Comparison of ENCODE assay signal across 1 cellular context in the genomic region with DNA sequence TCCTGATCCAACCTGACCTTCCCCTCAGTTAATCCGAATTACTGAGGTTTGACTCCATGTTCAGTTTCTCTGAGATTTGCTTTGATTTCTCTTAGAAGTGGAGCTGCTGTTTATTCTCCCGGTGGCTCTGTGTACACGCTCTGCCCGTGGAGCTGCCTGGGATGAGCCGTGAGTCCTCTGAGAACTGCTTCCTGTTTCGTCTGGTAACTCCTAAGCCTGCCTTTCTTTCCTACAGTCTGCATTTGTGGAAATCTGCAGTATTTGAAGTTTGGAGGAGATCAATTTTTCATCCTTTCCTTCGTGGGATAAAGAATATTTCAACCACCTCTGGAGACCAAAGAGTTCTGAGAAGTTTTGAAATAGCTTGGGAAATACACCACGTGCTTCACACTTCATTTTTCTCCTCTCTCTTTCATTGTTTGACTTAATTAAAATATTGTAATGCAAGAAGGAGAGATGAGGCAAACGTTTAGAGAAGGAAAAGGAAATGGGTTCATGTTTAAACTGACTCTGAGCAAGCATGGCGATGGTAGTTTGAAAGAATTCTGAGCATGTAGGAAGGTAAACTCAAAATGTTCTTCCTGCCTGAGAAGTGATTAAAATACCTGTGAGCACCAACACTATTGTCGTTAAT.
TF ChIP-seq lines count a peak whose summit lies in the region.

No MANE protein-coding gene starts in this region.

TF ChIP-seq in HepG2, 621 proteins besides CTCF, POLR2A, EP300 and RAD21 (continued from another document and continues in another):
- TF ChIP-seq, protein P1, sequence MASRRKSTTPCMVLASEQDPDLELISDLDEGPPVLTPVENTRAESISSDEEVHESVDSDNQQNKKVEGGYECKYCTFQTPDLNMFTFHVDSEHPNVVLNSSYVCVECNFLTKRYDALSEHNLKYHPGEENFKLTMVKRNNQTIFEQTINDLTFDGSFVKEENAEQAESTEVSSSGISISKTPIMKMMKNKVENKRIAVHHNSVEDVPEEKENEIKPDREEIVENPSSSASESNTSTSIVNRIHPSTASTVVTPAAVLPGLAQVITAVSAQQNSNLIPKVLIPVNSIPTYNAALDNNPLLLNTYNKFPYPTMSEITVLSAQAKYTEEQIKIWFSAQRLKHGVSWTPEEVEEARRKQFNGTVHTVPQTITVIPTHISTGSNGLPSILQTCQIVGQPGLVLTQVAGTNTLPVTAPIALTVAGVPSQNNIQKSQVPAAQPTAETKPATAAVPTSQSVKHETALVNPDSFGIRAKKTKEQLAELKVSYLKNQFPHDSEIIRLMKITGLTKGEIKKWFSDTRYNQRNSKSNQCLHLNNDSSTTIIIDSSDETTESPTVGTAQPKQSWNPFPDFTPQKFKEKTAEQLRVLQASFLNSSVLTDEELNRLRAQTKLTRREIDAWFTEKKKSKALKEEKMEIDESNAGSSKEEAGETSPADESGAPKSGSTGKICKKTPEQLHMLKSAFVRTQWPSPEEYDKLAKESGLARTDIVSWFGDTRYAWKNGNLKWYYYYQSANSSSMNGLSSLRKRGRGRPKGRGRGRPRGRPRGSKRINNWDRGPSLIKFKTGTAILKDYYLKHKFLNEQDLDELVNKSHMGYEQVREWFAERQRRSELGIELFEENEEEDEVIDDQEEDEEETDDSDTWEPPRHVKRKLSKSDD (CRISPR knock-in tag; IDR thresholded peaks at IDR 0.05; ENCODE audit: low read depth), result no peak
- TF ChIP-seq, protein P2, sequence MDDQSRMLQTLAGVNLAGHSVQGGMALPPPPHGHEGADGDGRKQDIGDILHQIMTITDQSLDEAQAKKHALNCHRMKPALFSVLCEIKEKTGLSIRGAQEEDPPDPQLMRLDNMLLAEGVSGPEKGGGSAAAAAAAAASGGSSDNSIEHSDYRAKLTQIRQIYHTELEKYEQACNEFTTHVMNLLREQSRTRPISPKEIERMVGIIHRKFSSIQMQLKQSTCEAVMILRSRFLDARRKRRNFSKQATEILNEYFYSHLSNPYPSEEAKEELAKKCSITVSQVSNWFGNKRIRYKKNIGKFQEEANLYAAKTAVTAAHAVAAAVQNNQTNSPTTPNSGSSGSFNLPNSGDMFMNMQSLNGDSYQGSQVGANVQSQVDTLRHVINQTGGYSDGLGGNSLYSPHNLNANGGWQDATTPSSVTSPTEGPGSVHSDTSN (CRISPR knock-in tag; IDR thresholded peaks at IDR 0.05; ENCODE audit: borderline replicate concordance), result no peak
- TF ChIP-seq ASH2L (IDR thresholded peaks at IDR 0.05; ENCODE audit: insufficient read length, low read depth, low read length), result peak; percentile 11
- no peak for TF ChIP-seq SRY (CRISPR knock-in tag; IDR thresholded peaks at IDR 0.05)
- no peak for TF ChIP-seq KLF12 (CRISPR knock-in tag; IDR thresholded peaks at IDR 0.05; ENCODE audit: borderline replicate concordance)
- TF ChIP-seq, protein P3, sequence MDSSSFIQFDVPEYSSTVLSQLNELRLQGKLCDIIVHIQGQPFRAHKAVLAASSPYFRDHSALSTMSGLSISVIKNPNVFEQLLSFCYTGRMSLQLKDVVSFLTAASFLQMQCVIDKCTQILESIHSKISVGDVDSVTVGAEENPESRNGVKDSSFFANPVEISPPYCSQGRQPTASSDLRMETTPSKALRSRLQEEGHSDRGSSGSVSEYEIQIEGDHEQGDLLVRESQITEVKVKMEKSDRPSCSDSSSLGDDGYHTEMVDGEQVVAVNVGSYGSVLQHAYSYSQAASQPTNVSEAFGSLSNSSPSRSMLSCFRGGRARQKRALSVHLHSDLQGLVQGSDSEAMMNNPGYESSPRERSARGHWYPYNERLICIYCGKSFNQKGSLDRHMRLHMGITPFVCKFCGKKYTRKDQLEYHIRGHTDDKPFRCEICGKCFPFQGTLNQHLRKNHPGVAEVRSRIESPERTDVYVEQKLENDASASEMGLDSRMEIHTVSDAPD (CRISPR knock-in tag; IDR thresholded peaks at IDR 0.05), result no peak
- TF ChIP-seq, protein P4, sequence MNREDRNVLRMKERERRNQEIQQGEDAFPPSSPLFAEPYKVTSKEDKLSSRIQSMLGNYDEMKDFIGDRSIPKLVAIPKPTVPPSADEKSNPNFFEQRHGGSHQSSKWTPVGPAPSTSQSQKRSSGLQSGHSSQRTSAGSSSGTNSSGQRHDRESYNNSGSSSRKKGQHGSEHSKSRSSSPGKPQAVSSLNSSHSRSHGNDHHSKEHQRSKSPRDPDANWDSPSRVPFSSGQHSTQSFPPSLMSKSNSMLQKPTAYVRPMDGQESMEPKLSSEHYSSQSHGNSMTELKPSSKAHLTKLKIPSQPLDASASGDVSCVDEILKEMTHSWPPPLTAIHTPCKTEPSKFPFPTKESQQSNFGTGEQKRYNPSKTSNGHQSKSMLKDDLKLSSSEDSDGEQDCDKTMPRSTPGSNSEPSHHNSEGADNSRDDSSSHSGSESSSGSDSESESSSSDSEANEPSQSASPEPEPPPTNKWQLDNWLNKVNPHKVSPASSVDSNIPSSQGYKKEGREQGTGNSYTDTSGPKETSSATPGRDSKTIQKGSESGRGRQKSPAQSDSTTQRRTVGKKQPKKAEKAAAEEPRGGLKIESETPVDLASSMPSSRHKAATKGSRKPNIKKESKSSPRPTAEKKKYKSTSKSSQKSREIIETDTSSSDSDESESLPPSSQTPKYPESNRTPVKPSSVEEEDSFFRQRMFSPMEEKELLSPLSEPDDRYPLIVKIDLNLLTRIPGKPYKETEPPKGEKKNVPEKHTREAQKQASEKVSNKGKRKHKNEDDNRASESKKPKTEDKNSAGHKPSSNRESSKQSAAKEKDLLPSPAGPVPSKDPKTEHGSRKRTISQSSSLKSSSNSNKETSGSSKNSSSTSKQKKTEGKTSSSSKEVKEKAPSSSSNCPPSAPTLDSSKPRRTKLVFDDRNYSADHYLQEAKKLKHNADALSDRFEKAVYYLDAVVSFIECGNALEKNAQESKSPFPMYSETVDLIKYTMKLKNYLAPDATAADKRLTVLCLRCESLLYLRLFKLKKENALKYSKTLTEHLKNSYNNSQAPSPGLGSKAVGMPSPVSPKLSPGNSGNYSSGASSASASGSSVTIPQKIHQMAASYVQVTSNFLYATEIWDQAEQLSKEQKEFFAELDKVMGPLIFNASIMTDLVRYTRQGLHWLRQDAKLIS (CRISPR knock-in tag; IDR thresholded peaks at IDR 0.05), result no peak
- TF ChIP-seq, protein P5, sequence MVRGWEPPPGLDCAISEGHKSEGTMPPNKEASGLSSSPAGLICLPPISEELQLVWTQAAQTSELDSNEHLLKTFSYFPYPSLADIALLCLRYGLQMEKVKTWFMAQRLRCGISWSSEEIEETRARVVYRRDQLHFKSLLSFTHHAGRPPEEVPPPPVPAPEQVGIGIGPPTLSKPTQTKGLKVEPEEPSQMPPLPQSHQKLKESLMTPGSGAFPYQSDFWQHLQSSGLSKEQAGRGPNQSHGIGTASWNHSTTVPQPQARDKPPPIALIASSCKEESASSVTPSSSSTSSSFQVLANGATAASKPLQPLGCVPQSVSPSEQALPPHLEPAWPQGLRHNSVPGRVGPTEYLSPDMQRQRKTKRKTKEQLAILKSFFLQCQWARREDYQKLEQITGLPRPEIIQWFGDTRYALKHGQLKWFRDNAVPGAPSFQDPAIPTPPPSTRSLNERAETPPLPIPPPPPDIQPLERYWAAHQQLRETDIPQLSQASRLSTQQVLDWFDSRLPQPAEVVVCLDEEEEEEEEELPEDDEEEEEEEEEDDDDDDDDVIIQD (CRISPR knock-in tag; IDR thresholded peaks at IDR 0.05; ENCODE audit: low read depth), result no peak
- TF ChIP-seq MAZ (IDR thresholded peaks at IDR 0.05; ENCODE audit: borderline replicate concordance, low read depth, low read length), result no peak
- TF ChIP-seq MAZ (CRISPR knock-in tag; IDR thresholded peaks at IDR 0.05; ENCODE audit: low read depth), result no peak
- TF ChIP-seq KDM2A (CRISPR knock-in tag; IDR thresholded peaks at IDR 0.05; ENCODE audit: borderline replicate concordance, low read depth), result no peak
- peak; percentile 48; the same call in 1 of the 2 replicates for TF ChIP-seq BCL6 (CRISPR knock-in tag; IDR thresholded peaks at IDR 0.05)
- TF ChIP-seq RXRA (CRISPR knock-in tag; IDR thresholded peaks at IDR 0.05), result no peak
- TF ChIP-seq FOXJ3 (CRISPR knock-in tag; IDR thresholded peaks at IDR 0.05; ENCODE audit: borderline replicate concordance), result no peak
- no peak for TF ChIP-seq FOXK1 (CRISPR knock-in tag; IDR thresholded peaks at IDR 0.05; ENCODE audit: borderline replicate concordance, low read depth)
- TF ChIP-seq KDM5A (IDR thresholded peaks at IDR 0.05; ENCODE audit: borderline replicate concordance, low read length), result no peak
- TF ChIP-seq, protein P6, sequence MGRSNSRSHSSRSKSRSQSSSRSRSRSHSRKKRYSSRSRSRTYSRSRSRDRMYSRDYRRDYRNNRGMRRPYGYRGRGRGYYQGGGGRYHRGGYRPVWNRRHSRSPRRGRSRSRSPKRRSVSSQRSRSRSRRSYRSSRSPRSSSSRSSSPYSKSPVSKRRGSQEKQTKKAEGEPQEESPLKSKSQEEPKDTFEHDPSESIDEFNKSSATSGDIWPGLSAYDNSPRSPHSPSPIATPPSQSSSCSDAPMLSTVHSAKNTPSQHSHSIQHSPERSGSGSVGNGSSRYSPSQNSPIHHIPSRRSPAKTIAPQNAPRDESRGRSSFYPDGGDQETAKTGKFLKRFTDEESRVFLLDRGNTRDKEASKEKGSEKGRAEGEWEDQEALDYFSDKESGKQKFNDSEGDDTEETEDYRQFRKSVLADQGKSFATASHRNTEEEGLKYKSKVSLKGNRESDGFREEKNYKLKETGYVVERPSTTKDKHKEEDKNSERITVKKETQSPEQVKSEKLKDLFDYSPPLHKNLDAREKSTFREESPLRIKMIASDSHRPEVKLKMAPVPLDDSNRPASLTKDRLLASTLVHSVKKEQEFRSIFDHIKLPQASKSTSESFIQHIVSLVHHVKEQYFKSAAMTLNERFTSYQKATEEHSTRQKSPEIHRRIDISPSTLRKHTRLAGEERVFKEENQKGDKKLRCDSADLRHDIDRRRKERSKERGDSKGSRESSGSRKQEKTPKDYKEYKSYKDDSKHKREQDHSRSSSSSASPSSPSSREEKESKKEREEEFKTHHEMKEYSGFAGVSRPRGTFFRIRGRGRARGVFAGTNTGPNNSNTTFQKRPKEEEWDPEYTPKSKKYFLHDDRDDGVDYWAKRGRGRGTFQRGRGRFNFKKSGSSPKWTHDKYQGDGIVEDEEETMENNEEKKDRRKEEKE (IDR thresholded peaks at IDR 0.05), result no peak
- TF ChIP-seq NFE2L1 (CRISPR knock-in tag; IDR thresholded peaks at IDR 0.05; ENCODE audit: borderline replicate concordance), result no peak
- TF ChIP-seq, protein P7, sequence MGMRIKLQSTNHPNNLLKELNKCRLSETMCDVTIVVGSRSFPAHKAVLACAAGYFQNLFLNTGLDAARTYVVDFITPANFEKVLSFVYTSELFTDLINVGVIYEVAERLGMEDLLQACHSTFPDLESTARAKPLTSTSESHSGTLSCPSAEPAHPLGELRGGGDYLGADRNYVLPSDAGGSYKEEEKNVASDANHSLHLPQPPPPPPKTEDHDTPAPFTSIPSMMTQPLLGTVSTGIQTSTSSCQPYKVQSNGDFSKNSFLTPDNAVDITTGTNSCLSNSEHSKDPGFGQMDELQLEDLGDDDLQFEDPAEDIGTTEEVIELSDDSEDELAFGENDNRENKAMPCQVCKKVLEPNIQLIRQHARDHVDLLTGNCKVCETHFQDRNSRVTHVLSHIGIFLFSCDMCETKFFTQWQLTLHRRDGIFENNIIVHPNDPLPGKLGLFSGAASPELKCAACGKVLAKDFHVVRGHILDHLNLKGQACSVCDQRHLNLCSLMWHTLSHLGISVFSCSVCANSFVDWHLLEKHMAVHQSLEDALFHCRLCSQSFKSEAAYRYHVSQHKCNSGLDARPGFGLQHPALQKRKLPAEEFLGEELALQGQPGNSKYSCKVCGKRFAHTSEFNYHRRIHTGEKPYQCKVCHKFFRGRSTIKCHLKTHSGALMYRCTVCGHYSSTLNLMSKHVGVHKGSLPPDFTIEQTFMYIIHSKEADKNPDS (CRISPR knock-in tag; IDR thresholded peaks at IDR 0.05), result no peak
- 0 out of 2 replicates have a peak, but pooled peaks have one; percentile 46 for TF ChIP-seq KMT2A (CRISPR knock-in tag; IDR thresholded peaks at IDR 0.05)
- TF ChIP-seq CREB1 (IDR thresholded peaks at IDR 0.05), result no peak
- no peak for TF ChIP-seq CREB1 (CRISPR knock-in tag; IDR thresholded peaks at IDR 0.05)
- no peak for TF ChIP-seq NFE2 (CRISPR knock-in tag; IDR thresholded peaks at IDR 0.05)
- TF ChIP-seq FOXP1 (IDR thresholded peaks at IDR 0.05), result no peak
- peak; percentile 15; the same call in 1 of the 2 replicates for TF ChIP-seq FOXP1 (CRISPR knock-in tag; IDR thresholded peaks at IDR 0.05)
- TF ChIP-seq HMG20B (CRISPR knock-in tag; conservative IDR thresholded peaks at IDR 0.05), result 0 out of 2 replicates have a peak, but pooled peaks have one; percentile 15
- no peak for TF ChIP-seq ZNF335 (CRISPR knock-in tag; IDR thresholded peaks at IDR 0.05)
- no peak for TF ChIP-seq TMF1 (CRISPR knock-in tag; IDR thresholded peaks at IDR 0.05; ENCODE audit: low read depth)
- TF ChIP-seq, protein P8, sequence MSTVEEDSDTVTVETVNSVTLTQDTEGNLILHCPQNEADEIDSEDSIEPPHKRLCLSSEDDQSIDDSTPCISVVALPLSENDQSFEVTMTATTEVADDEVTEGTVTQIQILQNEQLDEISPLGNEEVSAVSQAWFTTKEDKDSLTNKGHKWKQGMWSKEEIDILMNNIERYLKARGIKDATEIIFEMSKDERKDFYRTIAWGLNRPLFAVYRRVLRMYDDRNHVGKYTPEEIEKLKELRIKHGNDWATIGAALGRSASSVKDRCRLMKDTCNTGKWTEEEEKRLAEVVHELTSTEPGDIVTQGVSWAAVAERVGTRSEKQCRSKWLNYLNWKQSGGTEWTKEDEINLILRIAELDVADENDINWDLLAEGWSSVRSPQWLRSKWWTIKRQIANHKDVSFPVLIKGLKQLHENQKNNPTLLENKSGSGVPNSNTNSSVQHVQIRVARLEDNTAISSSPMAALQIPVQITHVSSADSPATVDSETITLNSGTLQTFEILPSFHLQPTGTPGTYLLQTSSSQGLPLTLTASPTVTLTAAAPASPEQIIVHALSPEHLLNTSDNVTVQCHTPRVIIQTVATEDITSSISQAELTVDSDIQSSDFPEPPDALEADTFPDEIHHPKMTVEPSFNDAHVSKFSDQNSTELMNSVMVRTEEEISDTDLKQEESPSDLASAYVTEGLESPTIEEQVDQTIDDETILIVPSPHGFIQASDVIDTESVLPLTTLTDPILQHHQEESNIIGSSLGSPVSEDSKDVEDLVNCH (CRISPR knock-in tag; IDR thresholded peaks at IDR 0.05), result no peak
- TF ChIP-seq SOX5 (CRISPR knock-in tag; IDR thresholded peaks at IDR 0.05; ENCODE audit: borderline replicate concordance), result peak; percentile 5; the same call in 1 of the 2 replicates
- no peak for TF ChIP-seq MAFG (CRISPR knock-in tag; IDR thresholded peaks at IDR 0.05)
- TF ChIP-seq, protein P9, sequence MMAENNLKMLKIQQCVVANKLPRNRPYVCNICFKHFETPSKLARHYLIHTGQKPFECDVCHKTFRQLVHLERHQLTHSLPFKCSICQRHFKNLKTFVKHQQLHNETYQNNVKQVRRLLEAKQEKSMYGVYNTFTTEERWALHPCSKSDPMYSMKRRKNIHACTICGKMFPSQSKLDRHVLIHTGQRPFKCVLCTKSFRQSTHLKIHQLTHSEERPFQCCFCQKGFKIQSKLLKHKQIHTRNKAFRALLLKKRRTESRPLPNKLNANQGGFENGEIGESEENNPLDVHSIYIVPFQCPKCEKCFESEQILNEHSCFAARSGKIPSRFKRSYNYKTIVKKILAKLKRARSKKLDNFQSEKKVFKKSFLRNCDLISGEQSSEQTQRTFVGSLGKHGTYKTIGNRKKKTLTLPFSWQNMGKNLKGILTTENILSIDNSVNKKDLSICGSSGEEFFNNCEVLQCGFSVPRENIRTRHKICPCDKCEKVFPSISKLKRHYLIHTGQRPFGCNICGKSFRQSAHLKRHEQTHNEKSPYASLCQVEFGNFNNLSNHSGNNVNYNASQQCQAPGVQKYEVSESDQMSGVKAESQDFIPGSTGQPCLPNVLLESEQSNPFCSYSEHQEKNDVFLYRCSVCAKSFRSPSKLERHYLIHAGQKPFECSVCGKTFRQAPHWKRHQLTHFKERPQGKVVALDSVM (CRISPR knock-in tag; IDR thresholded peaks at IDR 0.05), result no peak
- TF ChIP-seq ZBTB7A (CRISPR knock-in tag; IDR thresholded peaks at IDR 0.05), result no peak
- peak; percentile 22; the same call in 1 of the 2 replicates for TF ChIP-seq GABPB1 (CRISPR knock-in tag; IDR thresholded peaks at IDR 0.05)
